In the genomic region with DNA sequence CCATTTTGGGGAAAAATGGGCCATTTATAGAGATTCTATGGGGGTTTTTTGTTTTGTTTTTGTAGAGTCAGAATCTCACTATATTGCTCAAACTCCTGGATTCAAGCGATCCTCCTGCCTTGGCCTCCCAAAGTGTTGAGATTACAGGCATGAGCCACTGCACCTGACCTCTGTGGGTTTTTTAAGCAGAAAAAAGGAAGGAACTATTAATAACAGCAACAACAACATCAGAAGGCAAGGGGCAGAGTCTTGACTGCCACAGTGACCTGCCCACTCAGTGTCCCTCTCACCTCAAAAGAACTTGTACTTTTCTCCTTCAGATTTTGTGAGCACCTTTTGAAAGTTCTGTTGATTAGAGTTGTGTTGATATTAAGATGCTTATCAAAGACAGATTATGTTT, we compare ENCODE assay signal across 15 cellular contexts. TPM values are rescaled to one million over a fixed set of nuclear protein-coding genes. Genes with fewer than 3 reads are reported as not detected.
DNase-seq lines count a peak whose midpoint lies in the region; ATAC-seq, FAIRE-seq and TF ChIP-seq lines count a peak whose summit lies in the region.
"Had no signal": no experiment of that assay in that cellular context is flagged by ENCODE, and none has a peak within 500 bp of the region (broad histone marks: within the 10 kb centered on the region; RNA-seq: fewer than 3 reads in every experiment).

No MANE protein-coding gene starts in this region.

- H3K27ac ChIP-seq in DOHH2 (ENCODE audit: low read depth, low read length) (no peak overlapping the region), MM.1S (ENCODE audit: low read length) (no peak overlapping the region), endothelial cell of umbilical vein (ENCODE audit: insufficient read depth, low read depth, low read length) (no peak overlapping the region)
- H3K27ac ChIP-seq: parathyroid adenoma had no signal

- H2AFZ ChIP-seq in MM.1S (ENCODE audit: low read length) (no peak overlapping the region), endothelial cell of umbilical vein (ENCODE audit: low read depth, low read length) (no peak overlapping the region)
- H2AFZ ChIP-seq: parathyroid adenoma had no signal

- ATAC-seq in GM19467 (IDR thresholded peaks at IDR 0.05; ENCODE audit: unreplicated experiment): peak; percentile 36
- ATAC-seq in GM21576 (IDR thresholded peaks at IDR 0.05; ENCODE audit: unreplicated experiment): no peak
- no peak for ATAC-seq in HG03025 (IDR thresholded peaks at IDR 0.05; ENCODE audit: low FRiP score, unreplicated experiment)

- H3K4me3 ChIP-seq in DOHH2 (ENCODE audit: low read length) (no peak overlapping the region), MM.1S (ENCODE audit: low read length) (no peak overlapping the region), endothelial cell of umbilical vein (replicated peaks in 1 of 3; ENCODE audit: insufficient read depth in 1 of 3, low read depth in 1 of 3, low read length in 3 of 3) (no peak overlapping the region), lower leg skin (ENCODE audit: low read depth, poor library complexity, severe bottlenecking) (no peak overlapping the region)
- H3K4me3 ChIP-seq: adrenal gland, mucosa of descending colon had no signal

- 87 to 94% methylated on average over 1 of the region's 1 CpG for WGBS in lower leg skin, 2 donors

- dilution Hi-C loops in endothelial cell of umbilical vein (cut with MboI; ENCODE audit: extremely low pct_ligation_motif_present, low sequenced_read_pairs): no loop called here

- H3K9me2 ChIP-seq in DOHH2 (replicated peaks; ENCODE audit: control insufficient read depth, low read length): no peaks in the 10 kb centered on the region
- no peaks in the 10 kb centered on the region for H3K9me2 ChIP-seq in MM.1S (replicated peaks; ENCODE audit: insufficient read depth, low read length)
- H3K9me2 ChIP-seq: SK-N-SH had no signal

- H3K4me2 ChIP-seq in DOHH2 (ENCODE audit: low read length): peak overlapping the region; percentile 15; the same call in 1 of the 2 replicates
- H3K4me2 ChIP-seq in MM.1S (ENCODE audit: low read depth, low read length): peak overlapping the region; percentile 34; the same call in 1 of the 2 replicates
- no peak overlapping the region for H3K4me2 ChIP-seq in endothelial cell of umbilical vein (ENCODE audit: insufficient read depth, low read length)
- H3K4me2 ChIP-seq: SK-N-SH had no signal

- H3K9ac ChIP-seq in MM.1S (ENCODE audit: low read length) (no peak overlapping the region), endothelial cell of umbilical vein (replicated peaks; ENCODE audit: extremely low read depth, insufficient read depth, low read length) (no peak overlapping the region)
- H3K9ac ChIP-seq: parathyroid adenoma, SK-N-SH had no signal

- CTCF ChIA-PET in endothelial cell of umbilical vein (lab: Charles Lee): no interaction called here

- no TSS peak for BruUV-seq in endothelial cell of umbilical vein (replicated peaks; lab: Mats Ljungman, UMichigan)

- FAIRE-seq in endothelial cell of umbilical vein (lab: Jason Lieb, UNC): peak; percentile 37
- FAIRE-seq: islet of Langerhans had no signal

- H3F3A ChIP-seq in DOHH2 (ENCODE audit: control insufficient read depth, insufficient read depth) (no peaks in the 10 kb centered on the region), MM.1S (ENCODE audit: insufficient read depth, low read length) (no peaks in the 10 kb centered on the region)

- H3K79me2 ChIP-seq in DOHH2 (ENCODE audit: control insufficient read depth, low read length) (no peaks in the 10 kb centered on the region), MM.1S (ENCODE audit: low read length) (peaks cover 92% of the 10 kb centered on the region), endothelial cell of umbilical vein (ENCODE audit: control insufficient read depth, insufficient read depth, low read length) (peaks cover 6% of the 10 kb centered on the region)

- no peaks in the 10 kb centered on the region for H3K9me3 ChIP-seq in DOHH2 (ENCODE audit: control insufficient read depth, insufficient read depth, low read length)
- H3K9me3 ChIP-seq in MM.1S (replicated peaks; ENCODE audit: insufficient read depth, low read length): no peaks in the 10 kb centered on the region
- no peaks in the 10 kb centered on the region for H3K9me3 ChIP-seq in endothelial cell of umbilical vein (replicated peaks; ENCODE audit: control insufficient read depth, insufficient read depth, low read length)
- H3K9me3 ChIP-seq: adrenal gland, mucosa of descending colon, SK-N-SH had no signal

- H3K36me3 ChIP-seq in DOHH2 (ENCODE audit: control insufficient read depth, low read length) (no peaks in the 10 kb centered on the region), MM.1S (replicated peaks; ENCODE audit: insufficient read depth, low read length) (no peaks in the 10 kb centered on the region), endothelial cell of umbilical vein (ENCODE audit: control insufficient read depth in 2 of 2, extremely low read depth in 1 of 2, insufficient read depth in 2 of 2, low read length in 2 of 2) (no peaks in the 10 kb centered on the region)
- H3K36me3 ChIP-seq: adrenal gland had no signal

- TF ChIP-seq CTCF in DOHH2 (IDR thresholded peaks at IDR 0.05; ENCODE audit: low read depth, low read length, poor library complexity, severe bottlenecking) (no peak), MM.1S (IDR thresholded peaks at IDR 0.05; ENCODE audit: low read length) (no peak), endothelial cell of umbilical vein (IDR thresholded peaks at IDR 0.05; ENCODE audit: extremely low read depth in 1 of 2, insufficient read depth in 1 of 2, low read depth in 1 of 2, low read length in 2 of 2) (no peak), lower leg skin (IDR thresholded peaks at IDR 0.05) (no peak)

- no peaks in the 10 kb centered on the region for H3K27me3 ChIP-seq in DOHH2 (ENCODE audit: control insufficient read depth, low read length)
- H3K27me3 ChIP-seq in MM.1S (replicated peaks; ENCODE audit: insufficient read depth, low read length): no peaks in the 10 kb centered on the region
- no peaks in the 10 kb centered on the region for H3K27me3 ChIP-seq in endothelial cell of umbilical vein (ENCODE audit: control insufficient read depth in 2 of 2, insufficient read depth in 2 of 2, low read length in 2 of 2)
- H3K27me3 ChIP-seq: adrenal gland had no signal

- POLR2A ChIA-PET in endothelial cell of umbilical vein (lab: Charles Lee): no interaction called here

- H3K4me1 ChIP-seq in DOHH2 (ENCODE audit: control insufficient read depth, low read length) (peaks cover 19% of the 10 kb centered on the region), MM.1S (ENCODE audit: low read length) (peaks cover 49% of the 10 kb centered on the region), endothelial cell of umbilical vein (ENCODE audit: control insufficient read depth, extremely low read depth, insufficient read depth, low read length) (peaks cover 14% of the 10 kb centered on the region)

- no peaks in the 10 kb centered on the region for H3K9me1 ChIP-seq in endothelial cell of umbilical vein (replicated peaks; ENCODE audit: control insufficient read depth, extremely low read depth, insufficient read depth, low read length)

- intact Hi-C loops in endothelial cell of umbilical vein (cut with micrococcal nuclease) (no loop called here), lower leg skin (cut with DNase I; ENCODE audit: low total_unique reads) (no loop called here)

- no peaks in the 10 kb centered on the region for H4K20me1 ChIP-seq in DOHH2 (ENCODE audit: control insufficient read depth, insufficient read depth, low read depth, low read length)
- no peaks in the 10 kb centered on the region for H4K20me1 ChIP-seq in MM.1S (ENCODE audit: insufficient read depth, low read length)
- H4K20me1 ChIP-seq in endothelial cell of umbilical vein (replicated peaks; ENCODE audit: control insufficient read depth, extremely low read depth, insufficient read depth, low read length): no peaks in the 10 kb centered on the region

- no peak for DNase-seq in MM.1S
- DNase-seq in endothelial cell of umbilical vein (ENCODE audit: low read depth, low spot score): no peak
- no peak for DNase-seq in putamen (ENCODE audit: low spot score)
- DNase-seq in lower leg skin (ENCODE audit: low spot score in 2 of 2): no peak
- DNase-seq: adrenal gland; mucosa of descending colon; NCI-H2107; NK-92 treated with Interleukin-12 subunit alpha and Interleukin-12 subunit beta, amount 100 ng/mL, for 24 hours; SK-N-SH had no signal

- TF ChIP-seq POLR2A in endothelial cell of umbilical vein (IDR thresholded peaks at IDR 0.05; ENCODE audit: low read depth, low read length) (no peak), lower leg skin (IDR thresholded peaks at IDR 0.05) (no peak)

TF ChIP-seq in endothelial cell of umbilical vein, 7 proteins besides CTCF, POLR2A, EP300 and RAD21:
- TF ChIP-seq JUN (IDR thresholded peaks at IDR 0.05; ENCODE audit: borderline replicate concordance, insufficient read depth, insufficient read length, low read depth) (no peak), MYC (IDR thresholded peaks at IDR 0.05; ENCODE audit: low read depth, low read length) (no peak), GATA2 (IDR thresholded peaks at IDR 0.05; ENCODE audit: insufficient read depth, insufficient read length, low read depth, low read length) (no peak), POLR2AphosphoS5 (IDR thresholded peaks at IDR 0.05; ENCODE audit: insufficient read depth, low read depth, low read length) (no peak), FOS (IDR thresholded peaks at IDR 0.05; ENCODE audit: borderline replicate concordance, insufficient read depth, low read length) (no peak), EZH2 (IDR thresholded peaks at IDR 0.05; ENCODE audit: borderline replicate concordance, low read depth, low read length, severe bottlenecking) (no peak)
- TF ChIP-seq, protein P1, sequence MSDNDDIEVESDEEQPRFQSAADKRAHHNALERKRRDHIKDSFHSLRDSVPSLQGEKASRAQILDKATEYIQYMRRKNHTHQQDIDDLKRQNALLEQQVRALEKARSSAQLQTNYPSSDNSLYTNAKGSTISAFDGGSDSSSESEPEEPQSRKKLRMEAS (IDR thresholded peaks at IDR 0.05; ENCODE audit: insufficient read depth, insufficient read length): no peak

RNA-seq across cellular contexts. Expression of a gene that starts 48.1 kb away (rescaled TPM):
- 13.6 and 14.4 TPM in 2 replicates for total RNA-seq in endothelial cell of umbilical vein
- polyA plus RNA-seq in endothelial cell of umbilical vein: 2.6 and 4.5 TPM in 2 replicates
- 3.5 and 4.2 TPM in 2 replicates for polyA plus RNA-seq in endothelial cell of umbilical vein (2011; cell fraction: cytosol; rRNA removed)
- 7.5 and 8.0 TPM in 2 replicates for polyA plus RNA-seq in endothelial cell of umbilical vein (2011; cell fraction: nucleus; rRNA removed)
- polyA plus RNA-seq in endothelial cell of umbilical vein (2012): 3.1 and 4.1 TPM in 2 replicates
- polyA minus RNA-seq in endothelial cell of umbilical vein: 15.5 and 16.7 TPM in 2 replicates
- 0.51 TPM for polyA minus RNA-seq in endothelial cell of umbilical vein (2011; cell fraction: cytosol; rRNA and poly(A)+ RNA removed)
- 26.0 and 35.9 TPM in 2 replicates for polyA minus RNA-seq in endothelial cell of umbilical vein (2011; cell fraction: nucleus; rRNA and poly(A)+ RNA removed)
- 10 to 100 TPM; 20.5 to 47.5 (median 38.8) TPM for total RNA-seq in lower leg skin
